Comparison of ENCODE assay signal across 9 cellular contexts in genomic region chr7:97116308-97116707, GRCh38. TPM values are rescaled to one million over a fixed set of nuclear protein-coding genes. Genes with fewer than 3 reads are reported as not detected.
DNase-seq lines count a peak whose midpoint lies in the region; ATAC-seq and TF ChIP-seq lines count a peak whose summit lies in the region.
"Had no signal": no experiment of that assay in that cellular context is flagged by ENCODE, and none has a peak within 500 bp of the region (broad histone marks: within the 10 kb centered on the region; RNA-seq: fewer than 3 reads in every experiment).

No MANE protein-coding gene starts in this region.

- no peak for ATAC-seq in activated T-cell treated with anti-CD3 and anti-CD28 coated beads, Interleukin-2, amount 50 U/mL, for 4 hours
- ATAC-seq in stimulated activated naive B cell treated with anti-CD40 and anti-IgM and Interleukin-4, amounts not matched to agents 10 μg/mL and 1 μg/mL and 100 μg/mL, for 72 hours (replicated peaks), result peak; percentile 61 to 70
- ATAC-seq in HG03025 (IDR thresholded peaks at IDR 0.05; ENCODE audit: low FRiP score, unreplicated experiment), result no peak
- ATAC-seq in HG03108 (IDR thresholded peaks at IDR 0.05; ENCODE audit: unreplicated experiment), result no peak
- ATAC-seq: activated CD4-positive, CD25-positive, alpha-beta regulatory T cell treated with anti-CD3 and anti-CD28 coated beads, Interleukin-2, amount 50 U/mL, for 24 hours had no signal

- DNase-seq in activated T-cell treated with anti-CD3 and anti-CD28 coated beads, Interleukin-2, amount 50 U/mL, for 24 hours, result no peak
- no peak for DNase-seq in activated T-cell treated with anti-CD3 and anti-CD28 coated beads, Interleukin-2, amount 50 U/mL, for 4 hours
- DNase-seq in NOMO-1 (lab: John Stamatoyannopoulos, UW; ENCODE audit: unreplicated experiment in 2 of 2), result peak; percentile 99 to 100
- peak; percentile 36 for DNase-seq in colonic mucosa
- DNase-seq in stimulated activated naive B cell treated with anti-CD40 and anti-IgM and Interleukin-4, amounts not matched to agents 10 μg/mL and 1 μg/mL and 100 μg/mL, for 72 hours, result peak; percentile 60
- DNase-seq in putamen (ENCODE audit: low spot score), result no peak

- H3K27me3 ChIP-seq in colonic mucosa, result no peaks in the 10 kb centered on the region

- peaks cover 4% of the 10 kb centered on the region for H3K9me3 Mint-ChIP-seq in activated T-cell treated with anti-CD3 and anti-CD28 coated beads, Interleukin-2, amount 50 U/mL, for 24 hours
- no peaks in the 10 kb centered on the region for H3K9me3 Mint-ChIP-seq in activated T-cell treated with anti-CD3 and anti-CD28 coated beads, Interleukin-2, amount 50 U/mL, for 4 hours
- peaks cover 4 to 6% of the 10 kb centered on the region in 2 donors for H3K9me3 Mint-ChIP-seq in stimulated activated naive B cell treated with anti-CD40 and anti-IgM and Interleukin-4, amounts not matched to agents 10 μg/mL and 1 μg/mL and 100 μg/mL, for 72 hours

- H3K9me3 ChIP-seq in colonic mucosa, result no peaks in the 10 kb centered on the region

- H3K9ac ChIP-seq in colonic mucosa (ENCODE audit: low read depth in 2 of 2, low read length in 2 of 2), result no peak overlapping the region

- peak overlapping the region; percentile 97 for H3K27ac Mint-ChIP-seq in activated T-cell treated with anti-CD3 and anti-CD28 coated beads, Interleukin-2, amount 50 U/mL, for 24 hours
- H3K27ac Mint-ChIP-seq in stimulated activated naive B cell treated with anti-CD40 and anti-IgM and Interleukin-4, amounts not matched to agents 10 μg/mL and 1 μg/mL and 100 μg/mL, for 72 hours, result peak overlapping the region; percentile 97

- no peak overlapping the region for H3K4me3 ChIP-seq in colonic mucosa

- peaks cover 26% of the 10 kb centered on the region for H3K36me3 Mint-ChIP-seq in activated T-cell treated with anti-CD3 and anti-CD28 coated beads, Interleukin-2, amount 50 U/mL, for 24 hours (ENCODE audit: low read depth)
- H3K36me3 Mint-ChIP-seq in activated T-cell treated with anti-CD3 and anti-CD28 coated beads, Interleukin-2, amount 50 U/mL, for 4 hours (ENCODE audit: insufficient read depth), result peaks cover 10% of the 10 kb centered on the region
- peaks cover 21 to 33% of the 10 kb centered on the region in 2 donors for H3K36me3 Mint-ChIP-seq in stimulated activated naive B cell treated with anti-CD40 and anti-IgM and Interleukin-4, amounts not matched to agents 10 μg/mL and 1 μg/mL and 100 μg/mL, for 72 hours

- no peak overlapping the region for H3K4me3 Mint-ChIP-seq in activated T-cell treated with anti-CD3 and anti-CD28 coated beads, Interleukin-2, amount 50 U/mL, for 24 hours
- no peak overlapping the region for H3K4me3 Mint-ChIP-seq in activated T-cell treated with anti-CD3 and anti-CD28 coated beads, Interleukin-2, amount 50 U/mL, for 4 hours
- H3K4me3 Mint-ChIP-seq in stimulated activated naive B cell treated with anti-CD40 and anti-IgM and Interleukin-4, amounts not matched to agents 10 μg/mL and 1 μg/mL and 100 μg/mL, for 72 hours, result peak overlapping the region; percentile 93 to 97

- H3K27ac ChIP-seq in colonic mucosa, result no peak overlapping the region

- peaks cover 3% of the 10 kb centered on the region for H3K4me1 ChIP-seq in colonic mucosa

- intact Hi-C loops in colonic mucosa (cut with DNase I), result no loop called here

- TF ChIP-seq CTCF in colonic mucosa (IDR thresholded peaks at IDR 0.05), result no peak

- H3K27me3 Mint-ChIP-seq in activated T-cell treated with anti-CD3 and anti-CD28 coated beads, Interleukin-2, amount 50 U/mL, for 24 hours, result no peaks in the 10 kb centered on the region
- H3K27me3 Mint-ChIP-seq in activated T-cell treated with anti-CD3 and anti-CD28 coated beads, Interleukin-2, amount 50 U/mL, for 4 hours (ENCODE audit: low read depth), result peaks cover 2% of the 10 kb centered on the region
- no peaks in the 10 kb centered on the region for H3K27me3 Mint-ChIP-seq in stimulated activated naive B cell treated with anti-CD40 and anti-IgM and Interleukin-4, amounts not matched to agents 10 μg/mL and 1 μg/mL and 100 μg/mL, for 72 hours

- no peaks in the 10 kb centered on the region for H3K36me3 ChIP-seq in colonic mucosa

- H3K4me1 Mint-ChIP-seq in activated T-cell treated with anti-CD3 and anti-CD28 coated beads, Interleukin-2, amount 50 U/mL, for 24 hours (ENCODE audit: low read depth), result peaks cover 33% of the 10 kb centered on the region
- peaks cover 37% of the 10 kb centered on the region for H3K4me1 Mint-ChIP-seq in activated T-cell treated with anti-CD3 and anti-CD28 coated beads, Interleukin-2, amount 50 U/mL, for 4 hours (ENCODE audit: low read depth)
- H3K4me1 Mint-ChIP-seq in stimulated activated naive B cell treated with anti-CD40 and anti-IgM and Interleukin-4, amounts not matched to agents 10 μg/mL and 1 μg/mL and 100 μg/mL, for 72 hours, result peaks cover 26 to 63% of the 10 kb centered on the region in 2 donors

RNA-seq across cellular contexts. Expression of gene SDHAF3, which starts 1.2 kb away (rescaled TPM):
- 10 to 100 TPM; 36.7 to 39.8 (median 39.3) TPM for total RNA-seq in activated T-cell treated with anti-CD3 and anti-CD28 coated beads, Interleukin-2, amount 50 U/mL, for 4 hours
- total RNA-seq in colonic mucosa, result 10 to 100 TPM; 18.9 to 25.2 TPM

Comparison
In these comparisons a context has a peak if more than half of its experiments do, and no peak if none do; other contexts are left out.
1. DNase-seq: peak in NOMO-1 (2 of 2), colonic mucosa (single experiment) and stimulated activated naive B cell treated with anti-CD40 and anti-IgM and Interleukin-4, amounts not matched to agents 10 μg/mL and 1 μg/mL and 100 μg/mL, for 72 hours (single experiment); none in activated T-cell treated with anti-CD3 and anti-CD28 coated beads, Interleukin-2, amount 50 U/mL, for 24 hours (single experiment), activated T-cell treated with anti-CD3 and anti-CD28 coated beads, Interleukin-2, amount 50 U/mL, for 4 hours (single experiment) and putamen (single experiment).
2. H3K4me3 Mint-ChIP-seq: peak in stimulated activated naive B cell treated with anti-CD40 and anti-IgM and Interleukin-4, amounts not matched to agents 10 μg/mL and 1 μg/mL and 100 μg/mL, for 72 hours (2 of 2); none in activated T-cell treated with anti-CD3 and anti-CD28 coated beads, Interleukin-2, amount 50 U/mL, for 24 hours (single experiment) and activated T-cell treated with anti-CD3 and anti-CD28 coated beads, Interleukin-2, amount 50 U/mL, for 4 hours (single experiment).
3. ATAC-seq: peak in stimulated activated naive B cell treated with anti-CD40 and anti-IgM and Interleukin-4, amounts not matched to agents 10 μg/mL and 1 μg/mL and 100 μg/mL, for 72 hours (2 of 2); none in activated T-cell treated with anti-CD3 and anti-CD28 coated beads, Interleukin-2, amount 50 U/mL, for 4 hours (0 of 2), HG03025 (single experiment) and HG03108 (single experiment).